In genomic region chr5:81729276-81729675, GRCh38 we compare ENCODE assay signal across 40 cellular contexts.
"Had no signal": no experiment of that assay in that cellular context is flagged by ENCODE, and none has a peak within 500 bp of the region (broad histone marks: within the 10 kb centered on the region; RNA-seq: fewer than 3 reads in every experiment).

No MANE protein-coding gene starts in this region.

- H3K4me1 Mint-ChIP-seq: activated naive CD4-positive, alpha-beta T cell treated with anti-CD3 and anti-CD28 coated beads, Interleukin-2, amount 10 ng/mL, durations not matched to agents 7 days and 5 days had no signal

- H3K27ac ChIP-seq: adrenal gland, ascending aorta, brain microvascular endothelial cell, breast epithelium, cardiac muscle cell had no signal

- H3K9me3 ChIP-seq: adrenal gland, ascending aorta, breast epithelium had no signal

- H3K27ac Mint-ChIP-seq: activated naive CD4-positive, alpha-beta T cell treated with anti-CD3 and anti-CD28 coated beads for 36 hours; activated naive CD4-positive, alpha-beta T cell treated with anti-CD3 and anti-CD28 coated beads, Interleukin-2, amount 10 ng/mL, durations not matched to agents 7 days and 5 days; activated naive CD4-positive, alpha-beta T cell treated with anti-CD3 and anti-CD28 coated beads, Interleukin-2, amount 50 U/mL, for 24 hours; activated naive CD4-positive, alpha-beta T cell treated with anti-CD3 and anti-CD28 coated beads, Interleukin-2, amount 50 U/mL, for 72 hours; activated naive CD8-positive, alpha-beta T cell; activated naive CD8-positive, alpha-beta T cell treated with anti-CD3 and anti-CD28 coated beads for 36 hours; activated naive CD8-positive, alpha-beta T cell treated with anti-CD3 and anti-CD28 coated beads, Interleukin-2, amount 10 ng/mL, durations not matched to agents 7 days and 5 days; activated naive CD8-positive, alpha-beta T cell treated with anti-CD3 and anti-CD28 coated beads, Interleukin-2, amount 50 U/mL, for 24 hours; activated T-cell treated with anti-CD3 and anti-CD28 coated beads, Interleukin-2, amount 50 U/mL, for 24 hours; activated T-cell treated with anti-CD3 and anti-CD28 coated beads, Interleukin-2, amount 50 U/mL, for 72 hours; activated T-helper 1 cell treated with anti-CD3 and anti-CD28 coated beads, Interleukin-12 subunit alpha, Interleukin-12 subunit beta, Interleukin-2, Interleukin-4 antibody, amounts not matched to agents 30 ng/mL and 10 ng/mL and 1 ng/mL, durations not matched to agents 14 hours and 24 hours and 36 hours; activated T-helper 17 cell treated with anti-CD3 and anti-CD28 coated beads, Interleukin-2, amount 50 U/mL, for 72 hours; activated T-helper 2 cell treated with anti-CD3 and anti-CD28 coated beads, Interferon-gamma antibody, Interleukin-2, Interleukin-4, amounts not matched to agents 10 μg/mL and 5 μg/mL and 100 μg/mL, durations not matched to agents 14 hours and 24 hours and 36 hours; brain had no signal

- H3K27me3 Mint-ChIP-seq: activated naive CD4-positive, alpha-beta T cell treated with anti-CD3 and anti-CD28 coated beads, Interleukin-2, amount 10 ng/mL, durations not matched to agents 7 days and 5 days; activated naive CD4-positive, alpha-beta T cell treated with anti-CD3 and anti-CD28 coated beads, Interleukin-2, amount 50 U/mL, for 24 hours; activated naive CD8-positive, alpha-beta T cell; activated naive CD8-positive, alpha-beta T cell treated with anti-CD3 and anti-CD28 coated beads for 36 hours; activated naive CD8-positive, alpha-beta T cell treated with anti-CD3 and anti-CD28 coated beads, Interleukin-2, amount 10 ng/mL, durations not matched to agents 7 days and 5 days; activated naive CD8-positive, alpha-beta T cell treated with anti-CD3 and anti-CD28 coated beads, Interleukin-2, amount 50 U/mL, for 24 hours; activated T-cell treated with anti-CD3 and anti-CD28 coated beads, Interleukin-2, amount 50 U/mL, for 24 hours; activated T-helper 17 cell treated with anti-CD3 and anti-CD28 coated beads, Interleukin-2, amount 50 U/mL, for 72 hours; brain; central memory CD8-positive, alpha-beta T cell had no signal

- H3K36me3 ChIP-seq: adrenal gland, ascending aorta, brain microvascular endothelial cell, breast epithelium, cardiac muscle cell had no signal

- H3K4me3 Mint-ChIP-seq: activated naive CD4-positive, alpha-beta T cell treated with anti-CD3 and anti-CD28 coated beads for 36 hours; activated naive CD4-positive, alpha-beta T cell treated with anti-CD3 and anti-CD28 coated beads, Interleukin-2, amount 10 ng/mL, durations not matched to agents 7 days and 5 days; activated naive CD4-positive, alpha-beta T cell treated with anti-CD3 and anti-CD28 coated beads, Interleukin-2, amount 50 U/mL, for 24 hours; activated naive CD8-positive, alpha-beta T cell; activated naive CD8-positive, alpha-beta T cell treated with anti-CD3 and anti-CD28 coated beads for 36 hours; activated naive CD8-positive, alpha-beta T cell treated with anti-CD3 and anti-CD28 coated beads, Interleukin-2, amount 10 ng/mL, durations not matched to agents 7 days and 5 days; activated naive CD8-positive, alpha-beta T cell treated with anti-CD3 and anti-CD28 coated beads, Interleukin-2, amount 50 U/mL, for 24 hours; activated T-cell treated with anti-CD3 and anti-CD28 coated beads, Interleukin-2, amount 50 U/mL, for 24 hours; activated T-cell treated with anti-CD3 and anti-CD28 coated beads, Interleukin-2, amount 50 U/mL, for 4 hours; activated T-cell treated with anti-CD3 and anti-CD28 coated beads, Interleukin-2, amount 50 U/mL, for 72 hours; activated T-helper 1 cell treated with anti-CD3 and anti-CD28 coated beads, Interleukin-12 subunit alpha, Interleukin-12 subunit beta, Interleukin-2, Interleukin-4 antibody, amounts not matched to agents 30 ng/mL and 10 ng/mL and 1 ng/mL, durations not matched to agents 14 hours and 24 hours and 36 hours; activated T-helper 17 cell treated with anti-CD3 and anti-CD28 coated beads, Interleukin-2, amount 50 U/mL, for 72 hours; brain; central memory CD8-positive, alpha-beta T cell had no signal

- H3K4me1 ChIP-seq: adrenal gland, breast epithelium had no signal

- ATAC-seq: activated naive CD4-positive, alpha-beta T cell treated with anti-CD3 and anti-CD28 coated beads, Interleukin-2, amount 50 U/mL, for 72 hours; activated naive CD8-positive, alpha-beta T cell treated with anti-CD3 and anti-CD28 coated beads, Interleukin-2, amount 50 U/mL, for 24 hours; activated T-cell treated with anti-CD3 and anti-CD28 coated beads, Interleukin-2, amount 50 U/mL, for 4 hours; activated T-cell treated with anti-CD3 and anti-CD28 coated beads, Interleukin-2, amount 50 U/mL, for 72 hours; activated T-helper 17 cell treated with anti-CD3 and anti-CD28 coated beads, Interleukin-2, amount 50 U/mL, for 72 hours had no signal

- H3K4me3 ChIP-seq: adrenal gland, ascending aorta, breast epithelium, cardiac muscle cell had no signal

- H3K36me3 Mint-ChIP-seq: activated naive CD4-positive, alpha-beta T cell treated with anti-CD3 and anti-CD28 coated beads, Interleukin-2, amount 50 U/mL, for 72 hours; activated naive CD8-positive, alpha-beta T cell treated with anti-CD3 and anti-CD28 coated beads for 36 hours had no signal

- H3K27me3 ChIP-seq: adrenal gland, ascending aorta, brain microvascular endothelial cell, breast epithelium, cardiac muscle cell had no signal

- DNase-seq: activated effector memory CD4-positive, alpha-beta T cell treated with anti-CD3 and anti-CD28 coated beads, Interleukin-2, amount 50 U/mL, for 16 hours; activated effector memory CD4-positive, alpha-beta T cell treated with Interleukin-2 at 50 U/mL for 16 hours; activated gamma-delta T cell; activated gamma-delta T cell treated with Interleukin-2 at 50 U/mL for 16 hours; activated naive CD4-positive, alpha-beta T cell; activated naive CD4-positive, alpha-beta T cell treated with anti-CD3 and anti-CD28 coated beads for 36 hours; activated naive CD4-positive, alpha-beta T cell treated with anti-CD3 and anti-CD28 coated beads, Interleukin-2, amount 10 ng/mL, durations not matched to agents 7 days and 5 days; activated naive CD4-positive, alpha-beta T cell treated with anti-CD3 and anti-CD28 coated beads, Interleukin-2, amount 50 U/mL, for 16 hours; activated naive CD4-positive, alpha-beta T cell treated with Interleukin-2 at 50 U/mL for 16 hours; activated naive CD8-positive, alpha-beta T cell treated with anti-CD3 and anti-CD28 coated beads for 36 hours; activated naive CD8-positive, alpha-beta T cell treated with anti-CD3 and anti-CD28 coated beads, Interleukin-2, amount 10 ng/mL, durations not matched to agents 7 days and 5 days; activated naive CD8-positive, alpha-beta T cell treated with anti-CD3 and anti-CD28 coated beads, Interleukin-2, amount 50 U/mL, for 24 hours; activated T-cell treated with anti-CD3 and anti-CD28 coated beads for 4 hours; activated T-cell treated with anti-CD3 and anti-CD28 coated beads, Interleukin-2, amount 50 U/mL, for 1 hour; activated T-cell treated with anti-CD3 and anti-CD28 coated beads, Interleukin-2, amount 50 U/mL, for 24 hours; activated T-cell treated with anti-CD3 and anti-CD28 coated beads, Interleukin-2, amount 50 U/mL, for 4 hours; activated T-cell treated with anti-CD3 and anti-CD28 coated beads, Interleukin-2, amount 50 U/mL, for 48 hours; activated T-cell treated with anti-CD3 and anti-CD28 coated beads, Interleukin-2, amount 50 U/mL, for 72 hours; adrenal gland; amniotic stem cell; amygdala; anterior cingulate cortex; aorta; brain microvascular endothelial cell; caudate nucleus; central memory CD4-positive, alpha-beta T cell; cerebellar nuclear complex had no signal

- H3K9me3 Mint-ChIP-seq: activated naive CD4-positive, alpha-beta T cell treated with anti-CD3 and anti-CD28 coated beads for 36 hours; activated naive CD4-positive, alpha-beta T cell treated with anti-CD3 and anti-CD28 coated beads, Interleukin-2, amount 10 ng/mL, durations not matched to agents 7 days and 5 days; activated naive CD4-positive, alpha-beta T cell treated with anti-CD3 and anti-CD28 coated beads, Interleukin-2, amount 50 U/mL, for 24 hours; activated naive CD4-positive, alpha-beta T cell treated with anti-CD3 and anti-CD28 coated beads, Interleukin-2, amount 50 U/mL, for 72 hours; activated naive CD8-positive, alpha-beta T cell treated with anti-CD3 and anti-CD28 coated beads for 36 hours; activated naive CD8-positive, alpha-beta T cell treated with anti-CD3 and anti-CD28 coated beads, Interleukin-2, amount 10 ng/mL, durations not matched to agents 7 days and 5 days; activated naive CD8-positive, alpha-beta T cell treated with anti-CD3 and anti-CD28 coated beads, Interleukin-2, amount 50 U/mL, for 24 hours; activated T-cell treated with anti-CD3 and anti-CD28 coated beads, Interleukin-2, amount 50 U/mL, for 24 hours; activated T-cell treated with anti-CD3 and anti-CD28 coated beads, Interleukin-2, amount 50 U/mL, for 4 hours; activated T-cell treated with anti-CD3 and anti-CD28 coated beads, Interleukin-2, amount 50 U/mL, for 72 hours; activated T-helper 1 cell treated with anti-CD3 and anti-CD28 coated beads, Interleukin-12 subunit alpha, Interleukin-12 subunit beta, Interleukin-2, Interleukin-4 antibody, amounts not matched to agents 30 ng/mL and 10 ng/mL and 1 ng/mL, durations not matched to agents 14 hours and 24 hours and 36 hours; activated T-helper 17 cell treated with anti-CD3 and anti-CD28 coated beads, Interleukin-2, amount 50 U/mL, for 72 hours; activated T-helper 2 cell treated with anti-CD3 and anti-CD28 coated beads, Interferon-gamma antibody, Interleukin-2, Interleukin-4, amounts not matched to agents 10 μg/mL and 5 μg/mL and 100 μg/mL, durations not matched to agents 14 hours and 24 hours and 36 hours; brain; central memory CD8-positive, alpha-beta T cell had no signal

- FAIRE-seq: astrocyte, bronchial epithelial cell had no signal
